16 cellular contexts compared by ENCODE assay signal in the genomic region with DNA sequence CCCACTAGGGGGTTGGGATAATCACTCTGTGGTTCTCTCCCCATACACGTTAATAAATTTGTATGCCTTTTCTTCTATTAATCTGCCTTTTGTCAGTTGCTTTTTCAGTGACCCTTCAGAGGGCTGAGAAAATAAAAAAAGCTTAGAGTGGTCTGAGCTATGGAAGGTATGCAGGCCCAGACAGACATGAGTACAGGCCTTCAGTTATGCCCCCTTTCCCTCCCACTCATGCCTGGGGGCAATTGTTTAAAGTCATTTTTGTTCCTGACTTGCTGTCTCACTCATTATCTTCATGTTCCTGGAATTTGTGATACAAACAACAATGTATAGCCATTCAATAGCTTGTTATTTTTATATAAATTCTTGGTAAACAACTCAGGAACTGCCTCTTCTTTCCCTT.
DNase-seq lines count a peak whose midpoint lies in the region; ATAC-seq and TF ChIP-seq lines count a peak whose summit lies in the region.
"Had no signal": no experiment of that assay in that cellular context is flagged by ENCODE, and none has a peak within 500 bp of the region (broad histone marks: within the 10 kb centered on the region; RNA-seq: fewer than 3 reads in every experiment).

No MANE protein-coding gene starts in this region.

- H2AFZ ChIP-seq in smooth muscle cell (ENCODE audit: low read depth), result peak overlapping the region; percentile 43

- no peaks in the 10 kb centered on the region for H3K27me3 Mint-ChIP-seq in chondrocyte (ENCODE audit: low read depth)

- H3K27me3 ChIP-seq in HUES6 (ENCODE audit: control insufficient read depth, insufficient read depth, low read length), result no peaks in the 10 kb centered on the region
- no peaks in the 10 kb centered on the region for H3K27me3 ChIP-seq in smooth muscle cell (ENCODE audit: low read depth)
- no peaks in the 10 kb centered on the region for H3K27me3 ChIP-seq in psoas muscle (ENCODE audit: insufficient read depth in 3 of 3, low read length in 2 of 3)
- H3K27me3 ChIP-seq: BE2C had no signal

- peaks cover 13% of the 10 kb centered on the region; the same call in 1 of the 2 replicates for H3K9me3 ChIP-seq in HUES6 (ENCODE audit: control insufficient read depth, insufficient read depth, low read depth, low read length)
- H3K9me3 ChIP-seq in mesodermal cell (ENCODE audit: control insufficient read depth, low read length), result peaks cover 19% of the 10 kb centered on the region
- H3K9me3 ChIP-seq in smooth muscle cell (replicated peaks; ENCODE audit: low read depth), result no peaks in the 10 kb centered on the region
- H3K9me3 ChIP-seq in psoas muscle, result no peaks in the 10 kb centered on the region
- H3K9me3 ChIP-seq: BE2C had no signal

- H3K4me3 Mint-ChIP-seq in chondrocyte (ENCODE audit: unreplicated experiment), result no peak overlapping the region
- H3K4me3 Mint-ChIP-seq: CD8-positive, alpha-beta T cell had no signal

- ATAC-seq in GM19397 (IDR thresholded peaks at IDR 0.05; ENCODE audit: unreplicated experiment), result no peak
- ATAC-seq in psoas muscle, result no peak
- ATAC-seq: CD8-positive, alpha-beta T cell had no signal

- H3K9ac ChIP-seq in HUES6 (ENCODE audit: low read length), result no peak overlapping the region
- H3K9ac ChIP-seq in smooth muscle cell (ENCODE audit: low read depth), result peak overlapping the region; percentile 21

- H3K36me3 ChIP-seq in HUES6 (ENCODE audit: control insufficient read depth, insufficient read depth, low read length), result no peaks in the 10 kb centered on the region
- H3K36me3 ChIP-seq in mesodermal cell (ENCODE audit: control insufficient read depth, insufficient read depth, low read length), result no peaks in the 10 kb centered on the region
- no peaks in the 10 kb centered on the region for H3K36me3 ChIP-seq in smooth muscle cell (ENCODE audit: low read depth)
- no peaks in the 10 kb centered on the region for H3K36me3 ChIP-seq in psoas muscle (ENCODE audit: insufficient read depth in 1 of 2, low read depth in 1 of 2)
- H3K36me3 ChIP-seq: BE2C had no signal

- no peaks in the 10 kb centered on the region for H3K79me2 ChIP-seq in smooth muscle cell (ENCODE audit: low read depth)

- H3K9me3 Mint-ChIP-seq in chondrocyte (ENCODE audit: low read depth), result no peaks in the 10 kb centered on the region

- peaks cover 47% of the 10 kb centered on the region for H3K4me1 Mint-ChIP-seq in chondrocyte (ENCODE audit: low read depth)

- H3K4me2 ChIP-seq in smooth muscle cell, result peak overlapping the region; percentile 38

- H3K27ac ChIP-seq in HUES6 (ENCODE audit: low read depth, low read length), result peak overlapping the region; percentile 76
- H3K27ac ChIP-seq in mesodermal cell (ENCODE audit: low read depth, low read length, severe bottlenecking), result peak overlapping the region; percentile 67
- peak overlapping the region; percentile 77 for H3K27ac ChIP-seq in smooth muscle cell (ENCODE audit: low read depth)
- no peak overlapping the region for H3K27ac ChIP-seq in psoas muscle

- WGBS in mesodermal cell (ENCODE audit: insufficient coverage in 2 of 2), 2 experiments, result no CpG with 5 or more reads among the region's 1 CpG
- WGBS in smooth muscle cell (ENCODE audit: low lambda C conversion rate), result 30% methylated on average over 1 of the region's 1 CpG
- WGBS in psoas muscle, 3 donors, result 50 to 63% (median 52%) methylated on average over 1 of the region's 1 CpG

- no peak for DNase-seq in chondrocyte (ENCODE audit: low spot score)
- DNase-seq in smooth muscle cell (lab: John Stamatoyannopoulos, UW; ENCODE audit: unreplicated experiment), result no peak
- no peak for DNase-seq in psoas muscle
- no peak for DNase-seq in epidermal melanocyte (ENCODE audit: insufficient read length, low spot score)
- DNase-seq: BE2C; CD8-positive, alpha-beta T cell; DND-41; GDM1; HCEC 1CT; NCI-H1436; NCI-H2081; NCI-H510A treated with DMSO at 0.1 percent for 48 hours; SIG-M5 had no signal

- intact Hi-C loops in psoas muscle (cut with DNase I), result no loop called here

- H3K4me3 ChIP-seq in HUES6 (ENCODE audit: low read depth, low read length), result no peak overlapping the region
- no peak overlapping the region for H3K4me3 ChIP-seq in mesodermal cell (ENCODE audit: extremely low read depth, insufficient read depth, low read length, poor library complexity, severe bottlenecking)
- no peak overlapping the region for H3K4me3 ChIP-seq in smooth muscle cell
- H3K4me3 ChIP-seq in psoas muscle, result no peak overlapping the region

- peak overlapping the region; percentile 85 for H3K27ac Mint-ChIP-seq in chondrocyte (ENCODE audit: unreplicated experiment)
- H3K27ac Mint-ChIP-seq: CD8-positive, alpha-beta T cell had no signal

- H3K36me3 Mint-ChIP-seq in chondrocyte (ENCODE audit: low read depth), result no peaks in the 10 kb centered on the region
- H3K36me3 Mint-ChIP-seq: CD8-positive, alpha-beta T cell had no signal

- H3F3A ChIP-seq in smooth muscle cell (ENCODE audit: low read depth), result peaks cover 19% of the 10 kb centered on the region

- TF ChIP-seq CTCF in chondrocyte (IDR thresholded peaks at IDR 0.05) (no peak), smooth muscle cell (IDR thresholded peaks at IDR 0.05; ENCODE audit: borderline replicate concordance, insufficient read depth, poor library complexity, severe bottlenecking) (no peak), psoas muscle (IDR thresholded peaks at IDR 0.05) (no peak)

- no peaks in the 10 kb centered on the region for H4K20me1 ChIP-seq in smooth muscle cell (ENCODE audit: low read depth)

- H3K4me1 ChIP-seq in HUES6 (ENCODE audit: control insufficient read depth, insufficient read depth, low read length), result peaks cover 49% of the 10 kb centered on the region
- peaks cover 5% of the 10 kb centered on the region for H3K4me1 ChIP-seq in mesodermal cell (ENCODE audit: control insufficient read depth, insufficient read depth, low read length, poor library complexity, severe bottlenecking)
- peaks cover 56% of the 10 kb centered on the region for H3K4me1 ChIP-seq in smooth muscle cell (ENCODE audit: low read depth)
- no peaks in the 10 kb centered on the region for H3K4me1 ChIP-seq in psoas muscle
